ENCODE assay signal across 1 cellular context in genomic region chr17:78031435-78031834, GRCh38.
TF ChIP-seq lines count a peak whose summit lies in the region.

No MANE protein-coding gene starts in this region.

TF ChIP-seq in K562, 482 proteins besides CTCF, POLR2A, EP300 and RAD21 (continued from another document):
- no peak for TF ChIP-seq ZNF592 (IDR thresholded peaks at IDR 0.05)
- no peak for TF ChIP-seq MED1 (CRISPR knock-in tag; IDR thresholded peaks at IDR 0.05; ENCODE audit: borderline replicate concordance)
